In genomic region chr17:45146166-45146565, GRCh38 we compare ENCODE assay signal across 1 cellular context.
TF ChIP-seq lines count a peak whose summit lies in the region.

No MANE protein-coding gene starts in this region.

TF ChIP-seq in endothelial cell of umbilical vein, 7 proteins besides CTCF, POLR2A, EP300 and RAD21:
- TF ChIP-seq MYC (IDR thresholded peaks at IDR 0.05; ENCODE audit: low read depth, low read length) = no peak
- no peak for TF ChIP-seq FOS (IDR thresholded peaks at IDR 0.05; ENCODE audit: borderline replicate concordance, insufficient read depth, low read length)
- TF ChIP-seq JUN (IDR thresholded peaks at IDR 0.05; ENCODE audit: borderline replicate concordance, insufficient read depth, insufficient read length, low read depth) = no peak
- TF ChIP-seq EZH2 (IDR thresholded peaks at IDR 0.05; ENCODE audit: borderline replicate concordance, low read depth, low read length, severe bottlenecking) = no peak
- TF ChIP-seq, protein P1, sequence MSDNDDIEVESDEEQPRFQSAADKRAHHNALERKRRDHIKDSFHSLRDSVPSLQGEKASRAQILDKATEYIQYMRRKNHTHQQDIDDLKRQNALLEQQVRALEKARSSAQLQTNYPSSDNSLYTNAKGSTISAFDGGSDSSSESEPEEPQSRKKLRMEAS (IDR thresholded peaks at IDR 0.05; ENCODE audit: insufficient read depth, insufficient read length) = no peak
- TF ChIP-seq GATA2 (IDR thresholded peaks at IDR 0.05; ENCODE audit: insufficient read depth, insufficient read length, low read depth, low read length) = no peak
- no peak for TF ChIP-seq POLR2AphosphoS5 (IDR thresholded peaks at IDR 0.05; ENCODE audit: insufficient read depth, low read depth, low read length)
